Comparison of ENCODE assay signal across 10 cellular contexts in the genomic region with DNA sequence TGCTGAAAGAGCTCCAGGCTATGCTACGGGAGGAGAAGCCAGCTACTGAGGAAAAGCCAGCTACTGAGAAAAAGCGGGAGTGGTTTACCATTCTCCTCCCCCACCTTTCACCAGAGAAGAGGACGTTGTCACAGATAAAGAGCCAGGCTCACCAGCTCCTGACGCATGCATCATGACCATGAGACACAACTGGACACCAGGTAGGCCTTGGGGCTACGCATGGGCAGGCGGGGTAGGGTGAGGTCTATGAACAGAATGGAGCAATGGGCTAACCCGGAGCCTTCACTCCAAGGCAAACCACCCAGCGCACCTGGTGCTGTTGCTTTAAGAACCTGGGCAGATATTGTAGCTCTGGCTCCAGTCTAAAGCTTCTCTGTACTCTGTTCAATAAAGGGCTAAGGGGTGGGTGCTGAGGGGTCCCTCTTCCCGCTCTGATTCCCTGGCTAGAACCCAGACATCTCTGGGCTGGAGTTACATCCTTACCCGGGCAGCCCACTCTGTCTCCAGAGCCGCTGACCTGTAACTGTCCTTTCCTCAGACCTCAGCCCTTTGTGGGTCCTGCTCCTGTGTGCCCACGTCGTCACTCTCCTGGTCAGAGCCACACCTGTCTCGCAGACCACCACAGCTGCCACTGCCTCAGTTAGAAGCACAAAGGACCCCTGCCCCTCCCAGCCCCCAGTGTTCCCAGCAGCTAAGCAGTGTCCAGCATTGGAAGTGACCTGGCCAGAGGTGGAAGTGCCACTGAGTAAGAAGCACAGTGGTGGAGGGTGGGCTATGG. TPM values are rescaled to one million over a fixed set of nuclear protein-coding genes. Genes with fewer than 3 reads are reported as not detected.
DNase-seq lines count a peak whose midpoint lies in the region; ATAC-seq and TF ChIP-seq lines count a peak whose summit lies in the region.
"Had no signal": no experiment of that assay in that cellular context is flagged by ENCODE, and none has a peak within 500 bp of the region (broad histone marks: within the 10 kb centered on the region; RNA-seq: fewer than 3 reads in every experiment).

No MANE protein-coding gene starts in this region.

- DNase-seq in IMR-90 (no peak), left lobe of liver (ENCODE audit: low spot score) (no peak), spleen (no peak), NCI-H2227 (lab: John Stamatoyannopoulos, UW; ENCODE audit: unreplicated experiment) (no peak), A673 (ENCODE audit: low spot score) (no peak), kidney glomerular epithelial cell (lab: John Stamatoyannopoulos, UW) (no peak)
- DNase-seq: amniotic stem cell, MG63 had no signal

- H2AK5ac ChIP-seq in IMR-90 (ENCODE audit: low read depth, low read length) = peak overlapping the region; percentile 75

- in situ Hi-C loops in IMR-90 (cut with MboI; ENCODE audit: low sequenced_read_pairs) = no loop called here

- TF ChIP-seq CTCF in IMR-90 (conservative IDR thresholded peaks at IDR 0.05; ENCODE audit: low read depth, low read length) (no peak), spleen (IDR thresholded peaks at IDR 0.05 in 8 of 11, conservative IDR thresholded peaks at IDR 0.05 in 3 of 11) (no peak), A673 (conservative IDR thresholded peaks at IDR 0.05; ENCODE audit: low read depth, low read length) (no peak)

- H2BK5ac ChIP-seq in IMR-90 (ENCODE audit: low read depth, low read length, poor library complexity, severe bottlenecking) = no peak overlapping the region

- H3K27me3 Mint-ChIP-seq in activated naive CD8-positive, alpha-beta T cell = no peaks in the 10 kb centered on the region

- 100% methylated on average over 1 of the region's 14 CpGs; no CpG with 5 or more reads in 1 of the 2 experiments for WGBS in IMR-90 (ENCODE audit: extremely low coverage in 2 of 2, insufficient read length in 1 of 2), 2 experiments
- WGBS in spleen, 5 donors = 64 to 85% (median 84%) methylated on average over 13 to 14 of the region's 14 CpGs

- BruUV-seq in IMR-90 (replicated peaks; lab: Mats Ljungman, UMichigan) = no TSS peak
- BruUV-seq in A673 (replicated peaks; lab: Mats Ljungman, UMichigan) = no TSS peak

- H3K56ac ChIP-seq in IMR-90 (ENCODE audit: extremely low read depth, insufficient read depth, low read length) = no peak overlapping the region

- H3K4me3 ChIP-seq in IMR-90 (ENCODE audit: insufficient read depth, low read depth, low read length) (no peak overlapping the region), spleen (peak overlapping the region in 7 of 8 donors; percentile 34 to 62 (median 39)), A673 (ENCODE audit: low read depth, low read length, poor library complexity, severe bottlenecking) (no peak overlapping the region)
- H3K4me3 ChIP-seq: MG63 had no signal

- no peak for TF ChIP-seq RAD21 in IMR-90 (IDR thresholded peaks at IDR 0.05; ENCODE audit: low read length)

- no peaks in the 10 kb centered on the region for H3K9me3 ChIP-seq in IMR-90 (ENCODE audit: control insufficient read depth, insufficient read depth, low read length)
- H3K9me3 ChIP-seq in spleen = no peaks in the 10 kb centered on the region
- H3K9me3 ChIP-seq in A673 (ENCODE audit: low read depth, low read length, poor library complexity, severe bottlenecking) = no peaks in the 10 kb centered on the region
- H3K9me3 ChIP-seq: MG63 had no signal

- CTCF ChIA-PET in IMR-90 (lab: Yijun Ruan, JAX) = interaction anchor here (0.7 to 1.1 kb wide), 3 partner anchors 12 to 25 kb away, joined by 3 to 5 read pairs (median 4); no protein-coding TSS in a partner anchor
- CTCF ChIA-PET in A673 (lab: Charles Lee) = no interaction called here

- H3K36me3 ChIP-seq in IMR-90 (ENCODE audit: control insufficient read depth, insufficient read depth, low read length) = peaks cover 46% of the 10 kb centered on the region
- H3K36me3 ChIP-seq in spleen = peaks cover 0 to 61% (median 44%) of the 10 kb centered on the region in 6 donors
- H3K36me3 ChIP-seq in A673 (ENCODE audit: insufficient read depth, low read length, poor library complexity, severe bottlenecking) = peaks cover 39% of the 10 kb centered on the region

- ATAC-seq in IMR-90 (ENCODE audit: low read depth) (peak; percentile 10; the same call in 1 of the 2 replicates), left lobe of liver (peak; percentile 2), GM21576 (IDR thresholded peaks at IDR 0.05; ENCODE audit: unreplicated experiment) (no peak)

- H3K4me1 Mint-ChIP-seq in activated naive CD8-positive, alpha-beta T cell (ENCODE audit: low read depth) = peaks cover 33% of the 10 kb centered on the region

- H3K4me1 ChIP-seq in IMR-90 (ENCODE audit: control insufficient read depth, insufficient read depth, low read length) = peaks cover 6% of the 10 kb centered on the region
- peaks cover 22 to 93% (median 59%) of the 10 kb centered on the region in 6 donors for H3K4me1 ChIP-seq in spleen
- no peaks in the 10 kb centered on the region for H3K4me1 ChIP-seq in A673 (ENCODE audit: insufficient read depth, low read length, poor library complexity, severe bottlenecking)

- H2AK9ac ChIP-seq in IMR-90 (replicated peaks; ENCODE audit: low read depth, low read length, poor library complexity) = peak overlapping the region; percentile 77

- intact Hi-C loops in IMR-90 (cut with micrococcal nuclease) (no loop called here), spleen (cut with DNase I; ENCODE audit: low total_unique reads) (no loop called here), A673 (cut with micrococcal nuclease; ENCODE audit: unreplicated experiment) (no loop called here)

- no peak overlapping the region for H4K91ac ChIP-seq in IMR-90 (ENCODE audit: insufficient read depth, low read depth, low read length)

- H3K23ac ChIP-seq in IMR-90 (ENCODE audit: low read depth, low read length) = no peak overlapping the region

- peak overlapping the region; percentile 26; the same call in 1 of the 2 replicates for H3K27ac ChIP-seq in IMR-90 (ENCODE audit: insufficient read depth, low read length)
- peak overlapping the region; percentile 77 to 92 (median 88) for H3K27ac ChIP-seq in spleen
- no peak overlapping the region for H3K27ac ChIP-seq in A673 (ENCODE audit: low read depth, low read length, poor library complexity, severe bottlenecking)

- peak overlapping the region; percentile 55 for H3K4me2 ChIP-seq in IMR-90 (ENCODE audit: low read depth, low read length)

- peak overlapping the region; percentile 55; the same call in 1 of the 2 replicates for H2BK120ac ChIP-seq in IMR-90 (ENCODE audit: low read depth, low read length)

- H3K14ac ChIP-seq in IMR-90 (replicated peaks; ENCODE audit: low read depth, low read length) = peak overlapping the region; percentile 70; the same call in 1 of the 2 replicates

- H2BK20ac ChIP-seq in IMR-90 (ENCODE audit: low read depth, low read length) = no peak overlapping the region

- H4K8ac ChIP-seq in IMR-90 (ENCODE audit: low read depth in 2 of 2, low read length in 2 of 2) = peak overlapping the region in 1 of 2 experiments; percentile 61; a peak in 1 of 4 replicates

- H4K5ac ChIP-seq in IMR-90 (ENCODE audit: low read depth, low read length) = no peak overlapping the region

- peak overlapping the region; percentile 97 for H3K27ac Mint-ChIP-seq in activated naive CD8-positive, alpha-beta T cell

- H2BK15ac ChIP-seq in IMR-90 (ENCODE audit: low read depth, low read length) = no peak overlapping the region

- H3K9me1 ChIP-seq in IMR-90 (ENCODE audit: insufficient read depth, low read length) = peaks cover 10% of the 10 kb centered on the region

- peaks cover 27% of the 10 kb centered on the region for H4K20me1 ChIP-seq in IMR-90 (ENCODE audit: insufficient read depth, low read length)

- no peak overlapping the region; the same call in 1 of the 2 replicates for H3K9ac ChIP-seq in IMR-90 (ENCODE audit: low read depth, low read length)

- dilution Hi-C loops in IMR-90 (cut with HindIII; ENCODE audit: low sequenced_read_pairs, unreplicated experiment) = no loop called here

- peak overlapping the region; percentile 89 for H3K4me3 Mint-ChIP-seq in activated naive CD8-positive, alpha-beta T cell

- H3K36me3 Mint-ChIP-seq in activated naive CD8-positive, alpha-beta T cell = peaks cover 2% of the 10 kb centered on the region

- peaks cover 0 to 19% of the 10 kb centered on the region in 2 experiments; a peak in 1 of 4 replicates for H3K79me1 ChIP-seq in IMR-90 (ENCODE audit: low read depth in 1 of 2, low read length in 2 of 2)

- H3K27me3 ChIP-seq in IMR-90 (ENCODE audit: control insufficient read depth, insufficient read depth, low read length) (no peaks in the 10 kb centered on the region), spleen (replicated peaks in 1 of 7) (no peaks in the 10 kb centered on the region), A673 (replicated peaks; ENCODE audit: insufficient read depth, low read depth, low read length, poor library complexity) (no peaks in the 10 kb centered on the region)
- H3K27me3 ChIP-seq: MG63 had no signal

- no peaks in the 10 kb centered on the region for H3K9me3 Mint-ChIP-seq in activated naive CD8-positive, alpha-beta T cell (ENCODE audit: low read depth)

- H3K4ac ChIP-seq in IMR-90 (ENCODE audit: low read depth, low read length) = no peak overlapping the region

- H2AFZ ChIP-seq in IMR-90 (replicated peaks; ENCODE audit: low read length, poor library complexity) = no peak overlapping the region

- TF ChIP-seq POLR2A in IMR-90 (IDR thresholded peaks at IDR 0.05; ENCODE audit: low read depth, low read length) (no peak), spleen (IDR thresholded peaks at IDR 0.05) (no peak)

- H3K18ac ChIP-seq in IMR-90 (ENCODE audit: low read depth, low read length) = no peak overlapping the region

- POLR2A ChIA-PET in IMR-90 (lab: Charles Lee; ENCODE audit: unreplicated experiment) (no interaction called here), A673 (lab: Charles Lee; ENCODE audit: low non-redundant PET) (no interaction called here)

TF ChIP-seq in IMR-90, 13 proteins besides CTCF, POLR2A, EP300 and RAD21 (continues in another document):
- TF ChIP-seq MAZ (IDR thresholded peaks at IDR 0.05; ENCODE audit: borderline replicate concordance, low read depth, low read length) (no peak), SMC3 (IDR thresholded peaks at IDR 0.05; ENCODE audit: low read depth, low read length) (no peak), FOS (IDR thresholded peaks at IDR 0.05; ENCODE audit: low read depth, low read length) (no peak)
- TF ChIP-seq, protein P1, sequence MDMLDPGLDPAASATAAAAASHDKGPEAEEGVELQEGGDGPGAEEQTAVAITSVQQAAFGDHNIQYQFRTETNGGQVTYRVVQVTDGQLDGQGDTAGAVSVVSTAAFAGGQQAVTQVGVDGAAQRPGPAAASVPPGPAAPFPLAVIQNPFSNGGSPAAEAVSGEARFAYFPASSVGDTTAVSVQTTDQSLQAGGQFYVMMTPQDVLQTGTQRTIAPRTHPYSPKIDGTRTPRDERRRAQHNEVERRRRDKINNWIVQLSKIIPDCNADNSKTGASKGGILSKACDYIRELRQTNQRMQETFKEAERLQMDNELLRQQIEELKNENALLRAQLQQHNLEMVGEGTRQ (IDR thresholded peaks at IDR 0.05; ENCODE audit: low read depth, low read length) = no peak

RNA-seq across cellular contexts. Expression of a gene that starts 1.3 kb away (rescaled TPM):
- 0.83 and 0.90 TPM in 2 replicates for total RNA-seq in IMR-90 (2012; rRNA removed)
- polyA plus RNA-seq in IMR-90 (2012; rRNA removed) = 3.2 and 3.7 TPM in 2 replicates
- 0.55 and 0.79 TPM in 2 replicates for polyA plus RNA-seq in IMR-90 (2012; cell fraction: cytosol; rRNA removed)
- polyA plus RNA-seq in IMR-90 (2012; cell fraction: nucleus; rRNA removed; ENCODE audit: low replicate concordance) = 41.8 and 42.5 TPM in 2 replicates
- total RNA-seq in left lobe of liver = 3.0 TPM
- total RNA-seq in spleen = 10 to 100 TPM; 33.6 to 84.2 (median 69.8) TPM
- 10 to 100 TPM; 13.8 to 38.2 (median 18.2) TPM for polyA plus RNA-seq in spleen
- total RNA-seq in A673 (2021) = 10.6 and 12.2 TPM in 2 replicates

Comparison
In these comparisons a context has a peak if more than half of its experiments do, and no peak if none do; other contexts are left out.
1. H3K4me3 ChIP-seq: peak in spleen (7 of 8); none in IMR-90 (single experiment) and A673 (single experiment).